8 cellular contexts compared by ENCODE assay signal in the genomic region with DNA sequence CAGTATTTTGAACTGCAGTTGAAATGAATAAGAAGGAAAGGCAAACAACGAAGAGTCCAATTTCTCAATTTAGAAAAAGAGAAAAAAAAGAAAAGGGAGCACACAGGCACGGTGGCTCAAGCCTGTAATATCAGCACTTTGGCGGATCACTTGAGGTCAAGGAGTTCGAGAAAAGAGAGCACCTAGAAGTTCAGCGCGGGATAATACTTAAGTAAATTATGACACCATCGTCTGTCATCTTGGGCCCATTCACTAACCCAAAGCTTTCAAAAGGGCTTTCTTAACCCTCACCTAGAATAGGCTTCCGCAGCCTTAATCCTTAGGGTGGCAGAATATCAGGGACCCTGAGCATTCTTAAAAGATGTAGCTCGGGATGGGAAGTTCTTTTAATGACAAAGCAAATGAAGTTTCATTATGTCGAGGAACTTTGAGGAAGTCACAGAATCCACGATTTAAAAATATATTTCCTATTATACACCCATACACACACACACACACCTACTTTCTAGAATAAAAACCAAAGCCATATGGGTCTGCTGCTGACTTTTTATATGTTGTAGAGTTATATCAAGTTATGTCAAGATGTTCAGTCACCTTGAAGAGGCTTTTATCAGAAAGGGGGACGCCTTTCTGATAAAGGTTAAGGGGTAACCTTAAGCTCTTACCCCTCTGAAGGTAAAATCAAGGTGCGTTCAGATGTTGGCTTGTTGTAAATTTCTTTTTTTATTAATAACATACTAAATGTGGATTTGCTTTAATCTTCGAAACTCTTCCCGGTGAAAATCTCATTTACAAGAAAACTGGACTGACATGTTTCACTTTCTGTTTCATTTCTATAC. TPM values are rescaled to one million over a fixed set of nuclear protein-coding genes. Genes with fewer than 3 reads are reported as not detected.
A peak's percentile ranks its signal among the peaks of the same experiment; 100 is the strongest.
DNase-seq lines count a peak whose midpoint lies in the region; ATAC-seq and TF ChIP-seq lines count a peak whose summit lies in the region.

No MANE protein-coding gene starts in this region.

- no peaks in the 10 kb centered on the region for H3K9me3 ChIP-seq in right cardiac atrium (ENCODE audit: control insufficient read depth, low read length)

- H3K36me3 Mint-ChIP-seq in activated B cell treated with CpG ODN at 0.5 μM for 24 hours (ENCODE audit: low read depth): peaks cover 21% of the 10 kb centered on the region
- peaks cover 13% of the 10 kb centered on the region for H3K36me3 Mint-ChIP-seq in stimulated activated memory B cell treated with anti-CD40 and anti-IgM and Interleukin-4, amounts not matched to agents 10 μg/mL and 1 μg/mL and 100 μg/mL, for 72 hours

- peaks cover 4% of the 10 kb centered on the region for H3K4me1 ChIP-seq in right cardiac atrium (ENCODE audit: control insufficient read depth, insufficient read depth, low read length)

- peaks cover 67% of the 10 kb centered on the region for H3K4me1 Mint-ChIP-seq in activated B cell treated with CpG ODN at 0.5 μM for 24 hours
- H3K4me1 Mint-ChIP-seq in stimulated activated memory B cell treated with anti-CD40 and anti-IgM and Interleukin-4, amounts not matched to agents 10 μg/mL and 1 μg/mL and 100 μg/mL, for 72 hours: peaks cover 59% of the 10 kb centered on the region

- WGBS in right cardiac atrium: 47% methylated on average over 15 of the region's 15 CpGs

- CTCF ChIA-PET in activated B cell treated with CpG ODN at 0.5 μM for 24 hours (lab: Charles Lee): interaction anchor here (0.7 to 4.6 kb wide), 25 partner anchors 7 to 690 kb away, joined by 3 to 90 read pairs (median 5); a partner anchor contains a TSS

- H3K27me3 Mint-ChIP-seq in activated B cell treated with CpG ODN at 0.5 μM for 24 hours: no peaks in the 10 kb centered on the region
- no peaks in the 10 kb centered on the region for H3K27me3 Mint-ChIP-seq in stimulated activated memory B cell treated with anti-CD40 and anti-IgM and Interleukin-4, amounts not matched to agents 10 μg/mL and 1 μg/mL and 100 μg/mL, for 72 hours

- H3K27me3 ChIP-seq in right cardiac atrium (ENCODE audit: control insufficient read depth, insufficient read depth): no peaks in the 10 kb centered on the region

- H3K9me3 Mint-ChIP-seq in activated B cell treated with CpG ODN at 0.5 μM for 24 hours: no peaks in the 10 kb centered on the region
- H3K9me3 Mint-ChIP-seq in stimulated activated memory B cell treated with anti-CD40 and anti-IgM and Interleukin-4, amounts not matched to agents 10 μg/mL and 1 μg/mL and 100 μg/mL, for 72 hours: no peaks in the 10 kb centered on the region

- peak; percentile 1 for ATAC-seq in HG03097 (IDR thresholded peaks at IDR 0.05; ENCODE audit: low FRiP score, unreplicated experiment)
- peak; percentile 11 for ATAC-seq in activated B cell treated with CpG ODN at 0.5 μM for 24 hours (ENCODE audit: low read depth)
- ATAC-seq in right cardiac atrium: no peak
- ATAC-seq in stimulated activated memory B cell treated with anti-CD40 and anti-IgM and Interleukin-4, amounts not matched to agents 10 μg/mL and 1 μg/mL and 100 μg/mL, for 72 hours: no peak
- ATAC-seq in GM21528 (IDR thresholded peaks at IDR 0.05; ENCODE audit: low FRiP score, unreplicated experiment): no peak

- peak overlapping the region; percentile 96 for H3K4me3 ChIP-seq in right cardiac atrium (ENCODE audit: low read length)

- intact Hi-C loops in activated B cell treated with CpG ODN at 0.5 μM for 24 hours (cut with micrococcal nuclease): loop anchor here (1.0 to 10.0 kb wide), 8 partner anchors 11 to 375 kb away; a partner anchor contains a TSS
- intact Hi-C loops in right cardiac atrium (cut with DNase I): loop anchor here in 3 of 4 donors (2.0 to 10.0 kb wide), 6 partner anchors 53 to 265 kb away; a partner anchor contains a TSS
- intact Hi-C loops in posterior cingulate gyrus (cut with DNase I): loop anchor here (5.0 kb wide), 1 partner anchor 143 kb away; no protein-coding TSS in a partner anchor

- POLR2A ChIA-PET in activated B cell treated with CpG ODN at 0.5 μM for 24 hours (lab: Charles Lee): interaction anchor here (0.5 to 5.5 kb wide), 17 partner anchors 10 to 383 kb away, joined by 3 to 178 read pairs (median 9); a partner anchor contains a TSS

- H3K4me3 Mint-ChIP-seq in activated B cell treated with CpG ODN at 0.5 μM for 24 hours: peak overlapping the region; percentile 95
- peak overlapping the region; percentile 92 for H3K4me3 Mint-ChIP-seq in stimulated activated memory B cell treated with anti-CD40 and anti-IgM and Interleukin-4, amounts not matched to agents 10 μg/mL and 1 μg/mL and 100 μg/mL, for 72 hours

- peak overlapping the region; percentile 96 for H3K27ac Mint-ChIP-seq in activated B cell treated with CpG ODN at 0.5 μM for 24 hours
- H3K27ac Mint-ChIP-seq in stimulated activated memory B cell treated with anti-CD40 and anti-IgM and Interleukin-4, amounts not matched to agents 10 μg/mL and 1 μg/mL and 100 μg/mL, for 72 hours: peak overlapping the region; percentile 91

- peak overlapping the region; percentile 85 for H3K27ac ChIP-seq in right cardiac atrium (ENCODE audit: low read length)

- DNase-seq in activated B cell treated with CpG ODN at 0.5 μM for 24 hours (no peak), right cardiac atrium (no peak), DMS153 (lab: John Stamatoyannopoulos, UW) (no peak), SK-N-DZ (ENCODE audit: low spot score) (no peak), posterior cingulate gyrus (no peak)

- TF ChIP-seq CTCF in activated B cell treated with CpG ODN at 0.5 μM for 24 hours (IDR thresholded peaks at IDR 0.05): no peak

RNA-seq across cellular contexts. Expression of a gene that starts 0.6 kb away (rescaled TPM):
- total RNA-seq in activated B cell treated with CpG ODN at 0.5 μM for 24 hours (47.4 and 48.9 TPM in 2 replicates), right cardiac atrium (10 to 100 TPM in 3 of 4 donors, 1 to 10 TPM in 1; 8.8 to 12.0 (median 10.9) TPM)
- 4.9 TPM for polyA plus RNA-seq in right cardiac atrium
- not detected in 2 replicates for polyA plus RNA-seq in SK-N-DZ (2014; cell fraction: cytosol; rRNA removed)
- not detected in 2 replicates for polyA plus RNA-seq in SK-N-DZ (2014; cell fraction: nucleus; rRNA removed)

RNA-seq across cellular contexts. Expression of a gene that starts 12.0 kb away (rescaled TPM):
- 57.1 and 59.7 TPM in 2 replicates for total RNA-seq in activated B cell treated with CpG ODN at 0.5 μM for 24 hours
- total RNA-seq in right cardiac atrium: 10 to 100 TPM; 31.5 to 40.3 (median 34.1) TPM
- 44.5 TPM for polyA plus RNA-seq in right cardiac atrium
- polyA plus RNA-seq in SK-N-DZ (2014; cell fraction: cytosol; rRNA removed): 20.8 and 23.5 TPM in 2 replicates
- 6.3 and 12.2 TPM in 2 replicates for polyA plus RNA-seq in SK-N-DZ (2014; cell fraction: nucleus; rRNA removed)

Comparison
In these comparisons a context has a peak if more than half of its experiments do, and no peak if none do; other contexts are left out.
1. ATAC-seq: peak in HG03097 (single experiment) and activated B cell treated with CpG ODN at 0.5 μM for 24 hours (single experiment); none in right cardiac atrium (0 of 2), stimulated activated memory B cell treated with anti-CD40 and anti-IgM and Interleukin-4, amounts not matched to agents 10 μg/mL and 1 μg/mL and 100 μg/mL, for 72 hours (single experiment) and GM21528 (single experiment).